ENCODE assay signal across 7 cellular contexts in genomic region chr18:73101491-73101890, GRCh38.
A peak's percentile ranks its signal among the peaks of the same experiment; 100 is the strongest.
DNase-seq lines count a peak whose midpoint lies in the region; TF ChIP-seq lines count a peak whose summit lies in the region.
"Not testable (repeated sequence)": the region's sequence is repeated elsewhere in the genome, so short reads cannot be mapped to it uniquely, and the experiment has no call there.

No MANE protein-coding gene starts in this region.

- H3K4me3 ChIP-seq in mammary epithelial cell (replicated peaks in 1 of 3; ENCODE audit: insufficient read depth in 1 of 3, low read depth in 2 of 3, low read length in 3 of 3); fibroblast of mammary gland (ENCODE audit: control insufficient read depth, low read depth, low read length): not testable (repeated sequence)

- H3K4me1 Mint-ChIP-seq in HFFc6 (ENCODE audit: low read depth), result peaks cover 21% of the 10 kb centered on the region

- H2AFZ ChIP-seq in mammary epithelial cell (ENCODE audit: low read depth, low read length), result not testable (repeated sequence)

- H3K9me3 ChIP-seq in mammary epithelial cell (replicated peaks; ENCODE audit: insufficient read depth, low read length), result not testable (repeated sequence)

- dilution Hi-C loops in mammary epithelial cell (cut with HindIII; ENCODE audit: low sequenced_read_pairs), result not testable (repeated sequence)

- BruUV-seq in mammary epithelial cell (replicated peaks; lab: Mats Ljungman, UMichigan), result not testable (repeated sequence)

- not testable (repeated sequence) for H3K36me3 ChIP-seq in mammary epithelial cell (ENCODE audit: insufficient read depth, low read length)

- H3K79me2 ChIP-seq in mammary epithelial cell (ENCODE audit: insufficient read depth, low read length), result not testable (repeated sequence)

- in situ Hi-C loops in mammary epithelial cell (cut with MboI; ENCODE audit: low sequenced_read_pairs in 2 of 2), result not testable (repeated sequence)

- not testable (repeated sequence) for H3K27me3 ChIP-seq in mammary epithelial cell (ENCODE audit: insufficient read depth, low read length)

- WGBS in mammary epithelial cell (ENCODE audit: low coverage, missing lambda C conversion rate), result 50% methylated on average over 6 of the region's 6 CpGs

- H3K27me3 Mint-ChIP-seq in HFFc6 (ENCODE audit: insufficient read depth), result not testable (repeated sequence)

- DNase-seq in DMS53 treated with DMSO at 0.1 percent for 48 hours (lab: John Stamatoyannopoulos, UW; ENCODE audit: unreplicated experiment), result peak; percentile 88
- peak; percentile 1 for DNase-seq in HFFc6
- peak; percentile 22 for DNase-seq in NCI-H69 (lab: John Stamatoyannopoulos, UW)
- peak; percentile 44 for DNase-seq in RKO (ENCODE audit: low spot score)
- DNase-seq in mammary epithelial cell, result peak; percentile 50
- DNase-seq in fibroblast of mammary gland (ENCODE audit: low read depth), result peak; percentile 43
- DNase-seq in non-pigmented ciliary epithelial cell (ENCODE audit: low read depth), result peak; percentile 20

- not testable (repeated sequence) for H3K27ac ChIP-seq in mammary epithelial cell (ENCODE audit: insufficient read depth, low read depth, low read length)

- not testable (repeated sequence) for TF ChIP-seq CTCF in HFFc6 (IDR thresholded peaks at IDR 0.05); mammary epithelial cell (conservative IDR thresholded peaks at IDR 0.05 in 1 of 2, IDR thresholded peaks at IDR 0.05 in 1 of 2; ENCODE audit: extremely low read depth in 1 of 2, insufficient read depth in 1 of 2, low read depth in 1 of 2, low read length in 2 of 2); fibroblast of mammary gland (conservative IDR thresholded peaks at IDR 0.05; ENCODE audit: control insufficient read depth, insufficient read depth, low read depth, low read length)

- not testable (repeated sequence) for H3K27ac Mint-ChIP-seq in HFFc6

- CTCF ChIA-PET in mammary epithelial cell (lab: Charles Lee; ENCODE audit: low non-redundant PET), result not testable (repeated sequence)

- not testable (repeated sequence) for H3K9ac ChIP-seq in mammary epithelial cell (ENCODE audit: insufficient read depth, low read length)

- not testable (repeated sequence) for H3K9me3 Mint-ChIP-seq in HFFc6

- not testable (repeated sequence) for H3K4me2 ChIP-seq in mammary epithelial cell (ENCODE audit: insufficient read depth, low read depth, low read length)

- H4K20me1 ChIP-seq in mammary epithelial cell (ENCODE audit: insufficient read depth, low read length), result not testable (repeated sequence)

- intact Hi-C loops in mammary epithelial cell (cut with micrococcal nuclease), result not testable (repeated sequence)

- not testable (repeated sequence) for H3K36me3 Mint-ChIP-seq in HFFc6 (ENCODE audit: low read depth)

- H3K4me1 ChIP-seq in mammary epithelial cell (ENCODE audit: insufficient read depth, low read length), result not testable (repeated sequence)

- H3K4me3 Mint-ChIP-seq in HFFc6, result not testable (repeated sequence)

Comparison
In these comparisons a context has a peak if more than half of its experiments do, and no peak if none do; other contexts are left out.
1. DNase-seq: peak in every context shown above with its lines; median percentile 88 in DMS53 treated with DMSO at 0.1 percent for 48 hours; 50 in mammary epithelial cell; 44 in RKO; 43 in fibroblast of mammary gland; 22 in NCI-H69; 20 in non-pigmented ciliary epithelial cell; 1 in HFFc6.